11 cellular contexts compared by ENCODE assay signal in genomic region chr10:70051878-70052277, GRCh38. TPM values are rescaled to one million over a fixed set of nuclear protein-coding genes. Genes with fewer than 3 reads are reported as not detected.
DNase-seq lines count a peak whose midpoint lies in the region; ATAC-seq lines count a peak whose summit lies in the region.
"Had no signal": no experiment of that assay in that cellular context is flagged by ENCODE, and none has a peak within 500 bp of the region (broad histone marks: within the 10 kb centered on the region; RNA-seq: fewer than 3 reads in every experiment).

No MANE protein-coding gene starts in this region.

- peaks cover 59% of the 10 kb centered on the region for H3K27me3 Mint-ChIP-seq in T-helper 2 cell treated with Interferon-gamma antibody and Interleukin-4, amounts not matched to agents 5 μg/mL and 100 μg/mL, for 36 hours (ENCODE audit: low read depth)
- H3K27me3 Mint-ChIP-seq in activated T-helper 2 cell treated with anti-CD3 and anti-CD28 coated beads, Interferon-gamma antibody, Interleukin-2, Interleukin-4, amounts not matched to agents 10 μg/mL and 5 μg/mL and 100 μg/mL, durations not matched to agents 14 hours and 24 hours and 36 hours (ENCODE audit: low read depth): peaks cover 62% of the 10 kb centered on the region

- peak overlapping the region; percentile 85 for H3K4me2 ChIP-seq in skeletal muscle satellite cell (ENCODE audit: low read length)

- no peaks in the 10 kb centered on the region for H3K36me3 ChIP-seq in iPS-15b (ENCODE audit: control insufficient read depth, insufficient read depth, low read length)
- H3K36me3 ChIP-seq in skeletal muscle satellite cell (ENCODE audit: insufficient read depth, low read length): no peaks in the 10 kb centered on the region
- H3K36me3 ChIP-seq: thyroid gland had no signal

- peaks cover 77% of the 10 kb centered on the region for H3K27me3 ChIP-seq in iPS-15b (ENCODE audit: control insufficient read depth, insufficient read depth, low read length)
- peaks cover 16% of the 10 kb centered on the region for H3K27me3 ChIP-seq in skeletal muscle satellite cell (ENCODE audit: control insufficient read depth, insufficient read depth, low read length)
- H3K27me3 ChIP-seq: thyroid gland had no signal

- peak overlapping the region; percentile 87 for H3K4me3 Mint-ChIP-seq in T-helper 2 cell treated with Interferon-gamma antibody and Interleukin-4, amounts not matched to agents 5 μg/mL and 100 μg/mL, for 36 hours
- H3K4me3 Mint-ChIP-seq in activated T-helper 2 cell treated with anti-CD3 and anti-CD28 coated beads, Interferon-gamma antibody, Interleukin-2, Interleukin-4, amounts not matched to agents 10 μg/mL and 5 μg/mL and 100 μg/mL, durations not matched to agents 14 hours and 24 hours and 36 hours (ENCODE audit: low read depth): peak overlapping the region; percentile 85

- H3K9ac ChIP-seq in iPS-15b (ENCODE audit: low read depth, low read length) (no peak overlapping the region), skeletal muscle satellite cell (ENCODE audit: low read depth, low read length) (no peak overlapping the region)

- intact Hi-C loops in activated T-helper 2 cell treated with anti-CD3 and anti-CD28 coated beads, Interferon-gamma antibody, Interleukin-2, Interleukin-4, amounts not matched to agents 10 μg/mL and 5 μg/mL and 100 μg/mL, durations not matched to agents 14 hours and 24 hours and 36 hours (cut with micrococcal nuclease): no loop called here

- H3K36me3 Mint-ChIP-seq in T-helper 2 cell treated with Interferon-gamma antibody and Interleukin-4, amounts not matched to agents 5 μg/mL and 100 μg/mL, for 36 hours (ENCODE audit: low read depth): no peaks in the 10 kb centered on the region
- H3K36me3 Mint-ChIP-seq in activated T-helper 2 cell treated with anti-CD3 and anti-CD28 coated beads, Interferon-gamma antibody, Interleukin-2, Interleukin-4, amounts not matched to agents 10 μg/mL and 5 μg/mL and 100 μg/mL, durations not matched to agents 14 hours and 24 hours and 36 hours (ENCODE audit: low read depth): no peaks in the 10 kb centered on the region

- H3K4me3 ChIP-seq in iPS-15b (ENCODE audit: low read depth, low read length): peak overlapping the region; percentile 70
- H3K4me3 ChIP-seq in skeletal muscle satellite cell (ENCODE audit: low read length): peak overlapping the region; percentile 82

- H3K9me3 Mint-ChIP-seq in T-helper 2 cell treated with Interferon-gamma antibody and Interleukin-4, amounts not matched to agents 5 μg/mL and 100 μg/mL, for 36 hours: no peaks in the 10 kb centered on the region
- H3K9me3 Mint-ChIP-seq in activated T-helper 2 cell treated with anti-CD3 and anti-CD28 coated beads, Interferon-gamma antibody, Interleukin-2, Interleukin-4, amounts not matched to agents 10 μg/mL and 5 μg/mL and 100 μg/mL, durations not matched to agents 14 hours and 24 hours and 36 hours: no peaks in the 10 kb centered on the region
- H3K9me3 Mint-ChIP-seq: activated naive CD4-positive, alpha-beta T cell treated with anti-CD3 and anti-CD28 coated beads for 36 hours had no signal

- H3K4me1 ChIP-seq in iPS-15b (ENCODE audit: control insufficient read depth, insufficient read depth, low read length) (peaks cover 12% of the 10 kb centered on the region), skeletal muscle satellite cell (ENCODE audit: control insufficient read depth, insufficient read depth, low read length) (peaks cover 10% of the 10 kb centered on the region)

- ATAC-seq in GM21447 (IDR thresholded peaks at IDR 0.05; ENCODE audit: unreplicated experiment): no peak

- H3K27ac Mint-ChIP-seq in T-helper 2 cell treated with Interferon-gamma antibody and Interleukin-4, amounts not matched to agents 5 μg/mL and 100 μg/mL, for 36 hours: no peak overlapping the region
- H3K27ac Mint-ChIP-seq in activated T-helper 2 cell treated with anti-CD3 and anti-CD28 coated beads, Interferon-gamma antibody, Interleukin-2, Interleukin-4, amounts not matched to agents 10 μg/mL and 5 μg/mL and 100 μg/mL, durations not matched to agents 14 hours and 24 hours and 36 hours: no peak overlapping the region
- H3K27ac Mint-ChIP-seq: activated naive CD4-positive, alpha-beta T cell treated with anti-CD3 and anti-CD28 coated beads for 36 hours had no signal

- DNase-seq in T-helper 2 cell treated with Interferon-gamma antibody and Interleukin-4, amounts not matched to agents 5 μg/mL and 100 μg/mL, for 36 hours (ENCODE audit: low spot score): no peak
- DNase-seq in T-helper 2 cell (no peak), GDM1 (lab: John Stamatoyannopoulos, UW) (no peak), HCEC 1CT (no peak)
- no peak for DNase-seq in activated T-helper 2 cell treated with anti-CD3 and anti-CD28 coated beads, Interferon-gamma antibody, Interleukin-2, Interleukin-4, amounts not matched to agents 10 μg/mL and 5 μg/mL and 100 μg/mL, durations not matched to agents 14 hours and 24 hours and 36 hours (ENCODE audit: low spot score)
- DNase-seq: AML-193 had no signal

- H3K9me3 ChIP-seq in iPS-15b (ENCODE audit: control insufficient read depth, insufficient read depth, low read length) (no peaks in the 10 kb centered on the region), skeletal muscle satellite cell (replicated peaks; ENCODE audit: low read length) (no peaks in the 10 kb centered on the region)
- H3K9me3 ChIP-seq: thyroid gland had no signal

- peaks cover 7% of the 10 kb centered on the region for H3K4me1 Mint-ChIP-seq in T-helper 2 cell treated with Interferon-gamma antibody and Interleukin-4, amounts not matched to agents 5 μg/mL and 100 μg/mL, for 36 hours (ENCODE audit: low read depth)
- peaks cover 6% of the 10 kb centered on the region for H3K4me1 Mint-ChIP-seq in activated T-helper 2 cell treated with anti-CD3 and anti-CD28 coated beads, Interferon-gamma antibody, Interleukin-2, Interleukin-4, amounts not matched to agents 10 μg/mL and 5 μg/mL and 100 μg/mL, durations not matched to agents 14 hours and 24 hours and 36 hours (ENCODE audit: low read depth)

RNA-seq across cellular contexts. Expression of gene MACROH2A2, which starts 0.8 kb away (rescaled TPM):
- total RNA-seq in activated T-helper 2 cell treated with anti-CD3 and anti-CD28 coated beads, Interferon-gamma antibody, Interleukin-2, Interleukin-4, amounts not matched to agents 10 μg/mL and 5 μg/mL and 100 μg/mL, durations not matched to agents 14 hours and 24 hours and 36 hours: 6.1 and 7.1 TPM in 2 replicates
- total RNA-seq in skeletal muscle satellite cell (2012; rRNA removed): 1.3 and 2.6 TPM in 2 replicates
